In the genomic region with DNA sequence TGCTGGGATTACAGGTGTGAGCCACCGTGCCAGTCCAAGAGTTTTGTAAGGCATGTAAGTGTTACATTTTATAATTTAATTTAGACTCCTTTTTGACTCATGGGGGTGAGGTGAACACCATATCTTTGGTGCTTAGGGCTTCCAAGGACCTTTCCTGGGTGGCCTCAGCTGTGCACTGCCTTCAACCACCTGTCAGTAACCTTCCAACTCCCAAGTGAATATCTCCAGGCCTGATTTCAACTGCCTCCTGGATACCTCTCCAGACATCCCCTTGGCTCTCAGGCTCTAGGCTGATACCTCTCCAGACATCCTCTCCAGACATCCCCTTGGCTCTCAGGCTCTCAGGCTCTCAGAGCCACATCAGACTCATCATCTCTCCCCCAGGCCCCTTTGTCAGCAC, we compare ENCODE assay signal across 1 cellular context.
TF ChIP-seq lines count a peak whose summit lies in the region.

No MANE protein-coding gene starts in this region.

TF ChIP-seq in IMR-90, 13 proteins besides CTCF, POLR2A, EP300 and RAD21:
- TF ChIP-seq NFE2L2 (IDR thresholded peaks at IDR 0.05; ENCODE audit: low read depth, low read length) (no peak), MAZ (IDR thresholded peaks at IDR 0.05; ENCODE audit: borderline replicate concordance, low read depth, low read length) (no peak), SMC3 (IDR thresholded peaks at IDR 0.05; ENCODE audit: low read depth, low read length) (no peak), BHLHE40 (IDR thresholded peaks at IDR 0.05; ENCODE audit: low read depth, low read length) (no peak)
- TF ChIP-seq, protein P1, sequence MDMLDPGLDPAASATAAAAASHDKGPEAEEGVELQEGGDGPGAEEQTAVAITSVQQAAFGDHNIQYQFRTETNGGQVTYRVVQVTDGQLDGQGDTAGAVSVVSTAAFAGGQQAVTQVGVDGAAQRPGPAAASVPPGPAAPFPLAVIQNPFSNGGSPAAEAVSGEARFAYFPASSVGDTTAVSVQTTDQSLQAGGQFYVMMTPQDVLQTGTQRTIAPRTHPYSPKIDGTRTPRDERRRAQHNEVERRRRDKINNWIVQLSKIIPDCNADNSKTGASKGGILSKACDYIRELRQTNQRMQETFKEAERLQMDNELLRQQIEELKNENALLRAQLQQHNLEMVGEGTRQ (IDR thresholded peaks at IDR 0.05; ENCODE audit: low read depth, low read length): no peak
